8 cellular contexts compared by ENCODE assay signal in genomic region chr12:84842406-84843013, GRCh38.
A peak's percentile ranks its signal among the peaks of the same experiment; 100 is the strongest.
DNase-seq lines count a peak whose midpoint lies in the region; ATAC-seq and TF ChIP-seq lines count a peak whose summit lies in the region.

No MANE protein-coding gene starts in this region.

- WGBS in aorta, 2 donors = 91 to 97% methylated on average over 2 of the region's 2 CpGs

- no peak for TF ChIP-seq POLR2A in gastrocnemius medialis (IDR thresholded peaks at IDR 0.05)

- peak; percentile 81 for TF ChIP-seq CTCF in A673 (conservative IDR thresholded peaks at IDR 0.05; ENCODE audit: low read depth, low read length)
- peak; percentile 42 for TF ChIP-seq CTCF in GM13976 (IDR thresholded peaks at IDR 0.05; ENCODE audit: borderline replicate concordance, control extremely low read depth, extremely low read depth, insufficient read depth, missing control alignments)
- peak; percentile 33 for TF ChIP-seq CTCF in WERI-Rb-1 (IDR thresholded peaks at IDR 0.05; ENCODE audit: low read depth, low read length)
- TF ChIP-seq CTCF in gastrocnemius medialis (IDR thresholded peaks at IDR 0.05 in 4 of 5, conservative IDR thresholded peaks at IDR 0.05 in 1 of 5) = peak in 2 of 5 experiments; percentile 16 to 34

- POLR2A ChIA-PET in A673 (lab: Charles Lee; ENCODE audit: low non-redundant PET) = interaction anchor here (0.6 kb wide), 1 partner anchor 334 kb away, joined by 3 read pairs; no protein-coding TSS in a partner anchor

- H3K4me1 ChIP-seq in A673 (ENCODE audit: insufficient read depth, low read length, poor library complexity, severe bottlenecking) (no peaks in the 10 kb centered on the region), aorta (ENCODE audit: control insufficient read depth in 1 of 2, insufficient read depth in 2 of 2, low read length in 2 of 2) (no peaks in the 10 kb centered on the region), gastrocnemius medialis (no peaks in the 10 kb centered on the region)

- in situ Hi-C loops in GM13976 (cut with MboI; ENCODE audit: low sequenced_read_pairs, unreplicated experiment) = no loop called here
- in situ Hi-C loops in gastrocnemius medialis (cut with MboI; ENCODE audit: low sequenced_read_pairs in 4 of 4) = no loop called here

- DNase-seq in A673 (ENCODE audit: low spot score) (peak; percentile 64), GM13976 (ENCODE audit: low spot score) (peak; percentile 18), NCI-H1930 (lab: John Stamatoyannopoulos, UW) (peak; percentile 16 to 29), WERI-Rb-1 (peak; percentile 12), inferior parietal cortex (ENCODE audit: extremely low spot score) (peak; percentile 49), aorta (no peak), gastrocnemius medialis (no peak)

- no peaks in the 10 kb centered on the region for H3K27me3 ChIP-seq in A673 (replicated peaks; ENCODE audit: insufficient read depth, low read depth, low read length, poor library complexity)
- H3K27me3 ChIP-seq in WERI-Rb-1 (ENCODE audit: insufficient read depth, low read depth, severe bottlenecking) = no peaks in the 10 kb centered on the region
- H3K27me3 ChIP-seq in aorta (ENCODE audit: control insufficient read depth in 1 of 2, insufficient read depth in 2 of 2, low read length in 1 of 2) = no peaks in the 10 kb centered on the region
- H3K27me3 ChIP-seq in gastrocnemius medialis = no peaks in the 10 kb centered on the region

- H3K4me3 ChIP-seq in A673 (ENCODE audit: low read depth, low read length, poor library complexity, severe bottlenecking) = no peak overlapping the region
- H3K4me3 ChIP-seq in WERI-Rb-1 (ENCODE audit: low read depth, low read length) = no peak overlapping the region
- no peak overlapping the region for H3K4me3 ChIP-seq in aorta (ENCODE audit: low read length in 2 of 2)
- no peak overlapping the region for H3K4me3 ChIP-seq in gastrocnemius medialis

- H3K36me3 ChIP-seq in A673 (ENCODE audit: insufficient read depth, low read length, poor library complexity, severe bottlenecking) (no peaks in the 10 kb centered on the region), WERI-Rb-1 (no peaks in the 10 kb centered on the region), aorta (ENCODE audit: control insufficient read depth in 1 of 2, insufficient read depth in 2 of 2, low read length in 1 of 2) (no peaks in the 10 kb centered on the region), gastrocnemius medialis (no peaks in the 10 kb centered on the region)

- ATAC-seq in HG02884 (IDR thresholded peaks at IDR 0.05; ENCODE audit: unreplicated experiment) = peak; percentile 75
- ATAC-seq in aorta (ENCODE audit: low FRiP score) = no peak
- no peak for ATAC-seq in gastrocnemius medialis

- CTCF ChIA-PET in A673 (lab: Charles Lee) = interaction anchor here (0.5 to 1.0 kb wide), 5 partner anchors 9 to 345 kb away, joined by 3 to 5 read pairs (median 3); no protein-coding TSS in a partner anchor

- no peaks in the 10 kb centered on the region for H3K9me3 ChIP-seq in A673 (ENCODE audit: low read depth, low read length, poor library complexity, severe bottlenecking)
- no peaks in the 10 kb centered on the region for H3K9me3 ChIP-seq in WERI-Rb-1 (ENCODE audit: severe bottlenecking)
- H3K9me3 ChIP-seq in aorta (ENCODE audit: control insufficient read depth, low read length) = no peaks in the 10 kb centered on the region
- no peaks in the 10 kb centered on the region for H3K9me3 ChIP-seq in gastrocnemius medialis

- no peak overlapping the region for H3K27ac ChIP-seq in A673 (ENCODE audit: low read depth, low read length, poor library complexity, severe bottlenecking)
- no peak overlapping the region for H3K27ac ChIP-seq in WERI-Rb-1
- H3K27ac ChIP-seq in aorta (ENCODE audit: low read depth in 1 of 2, low read length in 2 of 2) = no peak overlapping the region
- no peak overlapping the region for H3K27ac ChIP-seq in gastrocnemius medialis

- BruUV-seq in A673 (replicated peaks; lab: Mats Ljungman, UMichigan) = no TSS peak

- intact Hi-C loops in A673 (cut with micrococcal nuclease; ENCODE audit: unreplicated experiment) (loop anchor here (2.0 to 10.0 kb wide), 3 partner anchors 218 to 1015 kb away; no protein-coding TSS in a partner anchor), aorta (cut with DNase I) (no loop called here), gastrocnemius medialis (cut with DNase I; ENCODE audit: low total_unique reads) (no loop called here)

Comparison
In these comparisons a context has a peak if more than half of its experiments do, and no peak if none do; other contexts are left out.
1. DNase-seq: peak in A673 (single experiment), GM13976 (single experiment), NCI-H1930 (2 of 2), WERI-Rb-1 (single experiment) and inferior parietal cortex (single experiment); none in aorta (0 of 2) and gastrocnemius medialis (0 of 2).